Comparison of ENCODE assay signal across 18 cellular contexts in the genomic region with DNA sequence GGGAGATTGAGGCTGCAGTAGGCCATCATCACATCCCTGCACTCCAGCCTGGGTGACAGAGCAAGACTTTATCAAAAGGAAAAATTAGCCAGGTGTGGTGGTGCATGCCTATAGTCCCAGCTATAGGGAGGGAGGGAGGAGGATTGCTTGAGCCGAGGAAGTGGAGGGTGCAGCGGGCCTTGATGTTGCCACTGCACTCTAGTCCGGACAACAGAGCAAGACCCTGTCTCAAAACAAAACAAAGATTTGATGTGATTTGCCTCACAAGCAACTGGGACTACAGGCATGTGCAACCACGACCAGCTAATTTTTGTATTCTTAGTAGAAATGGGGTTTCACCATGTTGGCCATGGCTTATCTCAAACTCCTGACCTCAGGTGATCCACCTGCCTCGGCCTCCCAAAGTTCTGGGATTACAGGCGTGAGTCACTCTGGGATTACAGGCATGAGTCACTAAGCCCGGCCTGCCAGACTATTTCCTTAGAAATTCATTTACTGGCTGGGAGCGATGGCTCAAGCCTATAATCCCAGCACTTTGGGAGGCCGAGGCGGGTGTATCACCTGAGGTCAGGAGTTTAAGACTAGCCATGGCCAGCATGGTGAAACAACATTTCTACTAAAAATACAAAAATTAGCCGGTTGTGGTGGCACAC. TPM values are rescaled to one million over a fixed set of nuclear protein-coding genes. Genes with fewer than 3 reads are reported as not detected.
A peak's percentile ranks its signal among the peaks of the same experiment; 100 is the strongest.
DNase-seq lines count a peak whose midpoint lies in the region; ATAC-seq and TF ChIP-seq lines count a peak whose summit lies in the region.
"Had no signal": no experiment of that assay in that cellular context is flagged by ENCODE, and none has a peak within 500 bp of the region (broad histone marks: within the 10 kb centered on the region; RNA-seq: fewer than 3 reads in every experiment).

No MANE protein-coding gene starts in this region.

- TF ChIP-seq RAD21 in SK-N-SH (IDR thresholded peaks at IDR 0.05; ENCODE audit: low read length): no peak

- H3F3A ChIP-seq in SK-N-SH (replicated peaks; ENCODE audit: insufficient read depth): no peaks in the 10 kb centered on the region

- intact Hi-C loops in psoas muscle (cut with DNase I): loop anchor here in 1 of 2 donors (5.0 kb wide), 1 partner anchor 38 kb away; no protein-coding TSS in a partner anchor
- intact Hi-C loops in sciatic nerve (cut with DNase I): no loop called here

- no peaks in the 10 kb centered on the region for H3K9me2 ChIP-seq in SK-N-SH

- TF ChIP-seq EP300 in SK-N-SH (IDR thresholded peaks at IDR 0.05; ENCODE audit: borderline replicate concordance in 1 of 2, low read depth in 1 of 2, low read length in 1 of 2): no peak

- no peaks in the 10 kb centered on the region for H3K4me1 ChIP-seq in SK-N-SH (ENCODE audit: control insufficient read depth in 1 of 2, insufficient read depth in 2 of 2, low read depth in 1 of 2, low read length in 1 of 2)
- H3K4me1 ChIP-seq in psoas muscle: peaks cover 76% of the 10 kb centered on the region
- H3K4me1 ChIP-seq: SJSA1 had no signal

- H3K79me2 ChIP-seq in SK-N-SH (ENCODE audit: insufficient read depth): peaks cover 100% of the 10 kb centered on the region

- H3K27me3 ChIP-seq in SK-N-SH (ENCODE audit: insufficient read depth) (no peaks in the 10 kb centered on the region), psoas muscle (ENCODE audit: insufficient read depth in 3 of 3, low read length in 2 of 3) (no peaks in the 10 kb centered on the region)
- H3K27me3 ChIP-seq: SJSA1 had no signal

- H3K36me3 ChIP-seq in SK-N-SH (replicated peaks in 1 of 2; ENCODE audit: control insufficient read depth in 1 of 2, insufficient read depth in 2 of 2, low read length in 1 of 2): peaks cover 0 to 4% of the 10 kb centered on the region in 2 experiments
- H3K36me3 ChIP-seq in psoas muscle (ENCODE audit: insufficient read depth in 1 of 2, low read depth in 1 of 2): no peaks in the 10 kb centered on the region
- H3K36me3 ChIP-seq: SJSA1 had no signal

- no peaks in the 10 kb centered on the region for H3K9me3 ChIP-seq in SK-N-SH
- no peaks in the 10 kb centered on the region for H3K9me3 ChIP-seq in psoas muscle
- H3K9me3 ChIP-seq: SJSA1 had no signal

- H2AFZ ChIP-seq in SK-N-SH (ENCODE audit: low read depth): no peak overlapping the region

- ATAC-seq in SK-N-SH treated with all-trans-retinoic acid at 6 μM for 48 hours: no peak
- no peak for ATAC-seq in psoas muscle
- ATAC-seq in sciatic nerve: no peak
- no peak for ATAC-seq in omental fat pad (ENCODE audit: low FRiP score)
- ATAC-seq: activated CD4-positive, alpha-beta T cell treated with anti-CD3 and anti-CD28 coated beads for 36 hours had no signal

- no peak overlapping the region for H3K4me2 ChIP-seq in SK-N-SH

- TF ChIP-seq CTCF in SK-N-SH (IDR thresholded peaks at IDR 0.05) (no peak), psoas muscle (IDR thresholded peaks at IDR 0.05) (no peak), omental fat pad (IDR thresholded peaks at IDR 0.05) (no peak)

- H3K9ac ChIP-seq in SK-N-SH: no peak overlapping the region

- H3K27ac ChIP-seq in SK-N-SH (ENCODE audit: low read depth in 2 of 2, low read length in 1 of 2) (no peak overlapping the region), psoas muscle (peak overlapping the region; percentile 59)
- H3K27ac ChIP-seq: C4-2B, SJSA1 had no signal

- H4K20me1 ChIP-seq in SK-N-SH (ENCODE audit: insufficient read depth): peaks cover 98% of the 10 kb centered on the region

- POLR2A ChIA-PET in SK-N-SH (lab: Yijun Ruan, JAX): no interaction called here

- no peak overlapping the region for H3K4me3 ChIP-seq in SK-N-SH (ENCODE audit: low read depth in 2 of 2, low read length in 1 of 2)
- no peak overlapping the region for H3K4me3 ChIP-seq in psoas muscle
- H3K4me3 ChIP-seq: SJSA1 had no signal

- CTCF ChIA-PET in SK-N-SH (lab: Yijun Ruan, JAX): no interaction called here

- DNase-seq in SK-N-SH (no peak), HT1080 (ENCODE audit: low read depth) (peak; percentile 15), ecto neural progenitor cell (ENCODE audit: low spot score) (peak; percentile 39), psoas muscle (no peak), sciatic nerve (ENCODE audit: low spot score) (no peak), omental fat pad (ENCODE audit: low spot score) (no peak), Kasumi-1 (lab: John Stamatoyannopoulos, UW) (no peak)
- DNase-seq: activated CD4-positive, alpha-beta T cell treated with anti-CD3 and anti-CD28 coated beads for 36 hours; activated gamma-delta T cell treated with Interleukin-2 at 50 U/mL for 16 hours; amniotic stem cell; caudate nucleus; effector CD8-positive, alpha-beta T cell; NCI-H1092 treated with DMSO at 0.1 percent for 48 hours; NCI-H2081 treated with DMSO at 0.1 percent for 48 hours; nephron progenitor cell had no signal

- WGBS in SK-N-SH (ENCODE audit: low lambda C conversion rate): 83% methylated on average over 11 of the region's 11 CpGs
- WGBS in psoas muscle, 3 donors: 58 to 72% (median 59%) methylated on average over 11 of the region's 11 CpGs

TF ChIP-seq in SK-N-SH, 30 proteins besides CTCF, POLR2A, EP300 and RAD21:
- TF ChIP-seq FOSL2 (IDR thresholded peaks at IDR 0.05; ENCODE audit: borderline replicate concordance, low read depth): peak; percentile 12; the same call in 1 of the 2 replicates
- no peak for TF ChIP-seq TCF12 (IDR thresholded peaks at IDR 0.05)
- no peak for TF ChIP-seq YY1 (IDR thresholded peaks at IDR 0.05; ENCODE audit: low read depth)
- no peak for TF ChIP-seq FOXJ3 (CRISPR knock-in tag; IDR thresholded peaks at IDR 0.05)

TF ChIP-seq in SK-N-SH treated with all-trans-retinoic acid at 6 μM for 48 hours, 23 proteins besides CTCF, POLR2A, EP300 and RAD21:
- TF ChIP-seq ZNF8 (CRISPR knock-in tag; IDR thresholded peaks at IDR 0.05) (no peak), CSDC2 (CRISPR knock-in tag; IDR thresholded peaks at IDR 0.05) (no peak), OSR1 (CRISPR knock-in tag; IDR thresholded peaks at IDR 0.05) (no peak)
- TF ChIP-seq, protein P1, sequence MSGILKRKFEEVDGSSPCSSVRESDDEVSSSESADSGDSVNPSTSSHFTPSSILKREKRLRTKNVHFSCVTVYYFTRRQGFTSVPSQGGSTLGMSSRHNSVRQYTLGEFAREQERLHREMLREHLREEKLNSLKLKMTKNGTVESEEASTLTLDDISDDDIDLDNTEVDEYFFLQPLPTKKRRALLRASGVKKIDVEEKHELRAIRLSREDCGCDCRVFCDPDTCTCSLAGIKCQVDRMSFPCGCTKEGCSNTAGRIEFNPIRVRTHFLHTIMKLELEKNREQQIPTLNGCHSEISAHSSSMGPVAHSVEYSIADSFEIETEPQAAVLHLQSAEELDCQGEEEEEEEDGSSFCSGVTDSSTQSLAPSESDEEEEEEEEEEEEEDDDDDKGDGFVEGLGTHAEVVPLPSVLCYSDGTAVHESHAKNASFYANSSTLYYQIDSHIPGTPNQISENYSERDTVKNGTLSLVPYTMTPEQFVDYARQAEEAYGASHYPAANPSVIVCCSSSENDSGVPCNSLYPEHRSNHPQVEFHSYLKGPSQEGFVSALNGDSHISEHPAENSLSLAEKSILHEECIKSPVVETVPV (CRISPR knock-in tag; IDR thresholded peaks at IDR 0.05): no peak

RNA-seq across cellular contexts. Expression of a gene that starts 11.5 kb away (rescaled TPM):
- polyA plus RNA-seq in SK-N-SH (2012; rRNA removed) (23.2 and 26.2 TPM in 2 replicates), psoas muscle (100 to 1,000 TPM in 1 of 3 donors, 10 to 100 TPM in 2; 54.6 to 128 (median 73.0) TPM)
- 34.1 and 38.8 TPM in 2 replicates for polyA plus RNA-seq in SK-N-SH (2012; cell fraction: cytosol; rRNA removed)
- polyA plus RNA-seq in SK-N-SH (2012; cell fraction: nucleus; rRNA removed): 12.0 and 18.0 TPM in 2 replicates
- total RNA-seq in HT1080 (2014; rRNA removed; shearing (Covaris generic)): 59.7 and 80.2 TPM in 2 replicates
- 70.9 and 91.7 TPM in 2 replicates for polyA plus RNA-seq in HT1080 (2015; cell fraction: cytosol; rRNA removed)
- polyA plus RNA-seq in HT1080 (2015; cell fraction: nucleus; rRNA removed): 47.3 and 55.5 TPM in 2 replicates
- total RNA-seq in psoas muscle (100 to 1,000 TPM; 152 to 239 (median 175) TPM), sciatic nerve (46.7 TPM), omental fat pad (10 to 100 TPM; 34.7 to 45.6 (median 40.3) TPM)

Comparison
In these comparisons a context has a peak if more than half of its experiments do, and no peak if none do; other contexts are left out.
1. DNase-seq: peak in HT1080 (single experiment) and ecto neural progenitor cell (single experiment); none in SK-N-SH (single experiment), psoas muscle (0 of 2), sciatic nerve (single experiment), omental fat pad (single experiment) and Kasumi-1 (0 of 2).